ENCODE assay signal across 1 cellular context in genomic region chr2:238096311-238097011, GRCh38.
TF ChIP-seq lines count a peak whose summit lies in the region.

No MANE protein-coding gene starts in this region.

TF ChIP-seq in WTC11, 78 proteins besides CTCF, POLR2A, EP300 and RAD21 (continued from another document):
- TF ChIP-seq STAT6 (CRISPR knock-in tag; conservative IDR thresholded peaks at IDR 0.05; ENCODE audit: low read depth) (peak; percentile 81; the same call in 1 of the 2 replicates), E2F4 (CRISPR knock-in tag; IDR thresholded peaks at IDR 0.05; ENCODE audit: borderline replicate concordance, low read depth) (no peak), RELA (CRISPR knock-in tag; IDR thresholded peaks at IDR 0.05; ENCODE audit: borderline replicate concordance) (no peak), GRHL2 (CRISPR knock-in tag; IDR thresholded peaks at IDR 0.05; ENCODE audit: insufficient replicate concordance, severe bottlenecking) (no peak), ZNF396 (CRISPR knock-in tag; IDR thresholded peaks at IDR 0.05; ENCODE audit: borderline replicate concordance) (no peak), ETV6 (CRISPR knock-in tag; IDR thresholded peaks at IDR 0.05) (no peak), FOXP4 (CRISPR knock-in tag; IDR thresholded peaks at IDR 0.05) (peak; percentile 14; the same call in 1 of the 2 replicates), NFATC4 (CRISPR knock-in tag; IDR thresholded peaks at IDR 0.05) (no peak), SMAD4 (CRISPR knock-in tag; IDR thresholded peaks at IDR 0.05) (peak; percentile 66; the same call in 1 of the 2 replicates), E2F1 (CRISPR knock-in tag; IDR thresholded peaks at IDR 0.05) (peak; percentile 80; the same call in 1 of the 2 replicates), AR (CRISPR knock-in tag; IDR thresholded peaks at IDR 0.05) (0 out of 2 replicates have a peak, but pooled peaks have one; percentile 7), ATF6 (CRISPR knock-in tag; IDR thresholded peaks at IDR 0.05) (no peak), USF2 (CRISPR knock-in tag; IDR thresholded peaks at IDR 0.05) (peak; percentile 63), NFYB (CRISPR knock-in tag; conservative IDR thresholded peaks at IDR 0.05; ENCODE audit: low read depth) (no peak), PRDM15 (CRISPR knock-in tag; IDR thresholded peaks at IDR 0.05) (no peak), FOXJ3 (CRISPR knock-in tag; IDR thresholded peaks at IDR 0.05; ENCODE audit: borderline replicate concordance) (no peak), E2F5 (CRISPR knock-in tag; IDR thresholded peaks at IDR 0.05) (0 out of 2 replicates have a peak, but pooled peaks have one; percentile 57), MLX (CRISPR knock-in tag; IDR thresholded peaks at IDR 0.05) (no peak), ZNF532 (CRISPR knock-in tag; IDR thresholded peaks at IDR 0.05; ENCODE audit: borderline replicate concordance) (peak; percentile 36; the same call in 1 of the 2 replicates), JAZF1 (CRISPR knock-in tag; IDR thresholded peaks at IDR 0.05) (no peak), ZNF232 (CRISPR knock-in tag; IDR thresholded peaks at IDR 0.05) (no peak), ATF3 (CRISPR knock-in tag; conservative IDR thresholded peaks at IDR 0.05) (no peak)
